9 cellular contexts compared by ENCODE assay signal in genomic region chr11:126416542-126417090, GRCh38.
DNase-seq lines count a peak whose midpoint lies in the region; ATAC-seq and TF ChIP-seq lines count a peak whose summit lies in the region.
"Had no signal": no experiment of that assay in that cellular context is flagged by ENCODE, and none has a peak within 500 bp of the region (broad histone marks: within the 10 kb centered on the region; RNA-seq: fewer than 3 reads in every experiment).

No MANE protein-coding gene starts in this region.

- H3K4me3 ChIP-seq in CD8-positive, alpha-beta T cell (ENCODE audit: low read depth, low read length) = peak overlapping the region; percentile 49
- H3K4me3 ChIP-seq in duodenal mucosa (ENCODE audit: low read depth in 1 of 2, low read length in 2 of 2) (peak overlapping the region; percentile 55 to 58), lower leg skin (ENCODE audit: low read depth, poor library complexity, severe bottlenecking) (no peak overlapping the region)

- no peaks in the 10 kb centered on the region for H3K9me3 ChIP-seq in CD8-positive, alpha-beta T cell (ENCODE audit: low read length)
- H3K9me3 ChIP-seq in duodenal mucosa (ENCODE audit: control insufficient read depth in 1 of 2, low read length in 2 of 2) = no peaks in the 10 kb centered on the region

- CTCF ChIA-PET in CD8-positive, alpha-beta T cell (lab: Charles Lee) = interaction anchor here (0.7 to 1.5 kb wide), 2 partner anchors 11 to 107 kb away, joined by 3 to 5 read pairs; no protein-coding TSS in a partner anchor
- CTCF ChIA-PET in activated CD8-positive, alpha-beta T cell treated with anti-CD3 and anti-CD28 coated beads for 36 hours (lab: Charles Lee) = interaction anchor here (1.3 to 5.4 kb wide), 3 partner anchors 28 to 106 kb away, joined by 3 to 27 read pairs (median 7); no protein-coding TSS in a partner anchor

- intact Hi-C loops in CD8-positive, alpha-beta T cell (cut with DNase I, micrococcal nuclease) = loop anchor here in 1 of 2 experiments (2.0 to 10.0 kb wide), 2 partner anchors 102 to 206 kb away; partner anchors contain the start of genes FAM118B and RPUSD4
- intact Hi-C loops in activated CD8-positive, alpha-beta T cell treated with anti-CD3 and anti-CD28 coated beads for 36 hours (cut with micrococcal nuclease) = loop anchor here (10.0 kb wide), 1 partner anchor 102 kb away; no protein-coding TSS in a partner anchor
- intact Hi-C loops in lower leg skin (cut with DNase I; ENCODE audit: low total_unique reads) = no loop called here

- no peaks in the 10 kb centered on the region for H3K36me3 ChIP-seq in CD8-positive, alpha-beta T cell (ENCODE audit: insufficient read depth, low read length)
- no peaks in the 10 kb centered on the region for H3K36me3 ChIP-seq in duodenal mucosa (ENCODE audit: control insufficient read depth in 1 of 2, insufficient read depth in 2 of 2, low read length in 2 of 2)

- H3K36me3 Mint-ChIP-seq in CD8-positive, alpha-beta T cell = peaks cover 7% of the 10 kb centered on the region
- H3K36me3 Mint-ChIP-seq in activated CD8-positive, alpha-beta T cell treated with anti-CD3 and anti-CD28 coated beads for 36 hours (ENCODE audit: low read depth) = peaks cover 7% of the 10 kb centered on the region

- peaks cover 12% of the 10 kb centered on the region for H3K4me1 Mint-ChIP-seq in CD8-positive, alpha-beta T cell (ENCODE audit: low read depth)
- peaks cover 19% of the 10 kb centered on the region for H3K4me1 Mint-ChIP-seq in activated CD8-positive, alpha-beta T cell treated with anti-CD3 and anti-CD28 coated beads for 36 hours (ENCODE audit: low read depth)

- ATAC-seq in CD8-positive, alpha-beta T cell = peak; percentile 98
- ATAC-seq in GM21526 (IDR thresholded peaks at IDR 0.05; ENCODE audit: low FRiP score, unreplicated experiment) = peak; percentile 80
- peak; percentile 100 for ATAC-seq in activated CD8-positive, alpha-beta T cell treated with anti-CD3 and anti-CD28 coated beads for 36 hours

- no peak for TF ChIP-seq CTCF in CD8-positive, alpha-beta T cell (IDR thresholded peaks at IDR 0.05)
- TF ChIP-seq CTCF in activated CD8-positive, alpha-beta T cell treated with anti-CD3 and anti-CD28 coated beads for 36 hours (IDR thresholded peaks at IDR 0.05) = no peak
- TF ChIP-seq CTCF in lower leg skin (IDR thresholded peaks at IDR 0.05) = no peak

- no peaks in the 10 kb centered on the region for H3K27me3 ChIP-seq in CD8-positive, alpha-beta T cell (ENCODE audit: insufficient read depth, low read length)
- peaks cover 5 to 6% of the 10 kb centered on the region in 2 donors for H3K27me3 ChIP-seq in duodenal mucosa (ENCODE audit: control insufficient read depth in 1 of 2, insufficient read depth in 2 of 2, low read length in 2 of 2)

- no peaks in the 10 kb centered on the region for H3K9me3 Mint-ChIP-seq in CD8-positive, alpha-beta T cell
- H3K9me3 Mint-ChIP-seq in activated CD8-positive, alpha-beta T cell treated with anti-CD3 and anti-CD28 coated beads for 36 hours = no peaks in the 10 kb centered on the region

- peaks cover 2% of the 10 kb centered on the region for H3K27me3 Mint-ChIP-seq in CD8-positive, alpha-beta T cell (ENCODE audit: low read depth)
- peaks cover 4% of the 10 kb centered on the region for H3K27me3 Mint-ChIP-seq in activated CD8-positive, alpha-beta T cell treated with anti-CD3 and anti-CD28 coated beads for 36 hours

- POLR2A ChIA-PET in CD8-positive, alpha-beta T cell (lab: Charles Lee) = no interaction called here
- POLR2A ChIA-PET in activated CD8-positive, alpha-beta T cell treated with anti-CD3 and anti-CD28 coated beads for 36 hours (lab: Charles Lee) = interaction anchor here (0.9 kb wide), 1 partner anchor 81 kb away, joined by 3 read pairs; no protein-coding TSS in a partner anchor

- H3K4me1 ChIP-seq in CD8-positive, alpha-beta T cell (ENCODE audit: insufficient read depth, low read length) = peaks cover 7% of the 10 kb centered on the region
- peaks cover 16 to 26% of the 10 kb centered on the region in 2 donors for H3K4me1 ChIP-seq in duodenal mucosa (ENCODE audit: control insufficient read depth in 1 of 2, insufficient read depth in 2 of 2, low read length in 2 of 2)

- no peak overlapping the region for H3K27ac ChIP-seq in CD8-positive, alpha-beta T cell (ENCODE audit: low read depth, low read length)
- peak overlapping the region; percentile 44 for H3K27ac ChIP-seq in duodenal mucosa (ENCODE audit: low read depth, low read length)
- H3K27ac ChIP-seq: HL-60 had no signal

- WGBS in lower leg skin, 2 donors = 6 to 7% methylated on average over 19 of the region's 52 CpGs

- no peak overlapping the region for H3K27ac Mint-ChIP-seq in CD8-positive, alpha-beta T cell
- peak overlapping the region; percentile 55 for H3K27ac Mint-ChIP-seq in activated CD8-positive, alpha-beta T cell treated with anti-CD3 and anti-CD28 coated beads for 36 hours

- TF ChIP-seq POLR2A in lower leg skin (IDR thresholded peaks at IDR 0.05) = no peak

- peak overlapping the region; percentile 71 for H3K4me3 Mint-ChIP-seq in CD8-positive, alpha-beta T cell
- H3K4me3 Mint-ChIP-seq in activated CD8-positive, alpha-beta T cell treated with anti-CD3 and anti-CD28 coated beads for 36 hours = peak overlapping the region; percentile 54

- H3K9ac ChIP-seq in duodenal mucosa (ENCODE audit: low read depth in 1 of 2, low read length in 2 of 2) = peak overlapping the region; percentile 36 to 38

- DNase-seq in CD8-positive, alpha-beta T cell = peak; percentile 20 to 80 (median 57)
- DNase-seq in NCI-H1048 (lab: John Stamatoyannopoulos, UW) = peak; percentile 71
- DNase-seq in activated CD8-positive, alpha-beta T cell treated with anti-CD3 and anti-CD28 coated beads for 36 hours = peak; percentile 83
- DNase-seq in lower leg skin (ENCODE audit: low spot score in 2 of 2) = peak; percentile 78 to 97
- DNase-seq in stimulated activated CD4-positive, alpha-beta T cell treated with anti-CD3 and anti-CD28 coated beads, Interleukin-4, amount 100 ng/mL, for 24 hours = peak; percentile 73
- no peak for DNase-seq in NOMO-1 (lab: John Stamatoyannopoulos, UW; ENCODE audit: unreplicated experiment in 2 of 2)

Comparison
In these comparisons a context has a peak if more than half of its experiments do, and no peak if none do; other contexts are left out.
1. DNase-seq: peak in CD8-positive, alpha-beta T cell (7 of 7), NCI-H1048 (single experiment), activated CD8-positive, alpha-beta T cell treated with anti-CD3 and anti-CD28 coated beads for 36 hours (single experiment), lower leg skin (2 of 2) and stimulated activated CD4-positive, alpha-beta T cell treated with anti-CD3 and anti-CD28 coated beads, Interleukin-4, amount 100 ng/mL, for 24 hours (single experiment); none in NOMO-1 (0 of 2).
2. Peak in every context shown above with its lines, with median percentiles within 50 percentile points of each other: ATAC-seq.